ENCODE assay signal across 17 cellular contexts in genomic region chr16:69880640-69881133, GRCh38.
DNase-seq lines count a peak whose midpoint lies in the region; ATAC-seq and TF ChIP-seq lines count a peak whose summit lies in the region.
"Had no signal": no experiment of that assay in that cellular context is flagged by ENCODE, and none has a peak within 500 bp of the region (broad histone marks: within the 10 kb centered on the region; RNA-seq: fewer than 3 reads in every experiment).

No MANE protein-coding gene starts in this region.

- H3K4me1 ChIP-seq in ascending aorta: peaks cover 0 to 13% of the 10 kb centered on the region in 2 donors
- H3K4me1 ChIP-seq in gastroesophageal sphincter: no peaks in the 10 kb centered on the region
- peaks cover 12% of the 10 kb centered on the region for H3K4me1 ChIP-seq in skeletal muscle satellite cell (ENCODE audit: control insufficient read depth, insufficient read depth, low read length)

- intact Hi-C loops in ascending aorta (cut with DNase I): loop anchor here (5.0 kb wide), 1 partner anchor 37 kb away; no protein-coding TSS in a partner anchor

- H3K4me3 Mint-ChIP-seq in mesothelial cell of epicardium: no peak overlapping the region
- H3K4me3 Mint-ChIP-seq: activated CD4-positive, alpha-beta T cell treated with anti-CD3 and anti-CD28 coated beads for 36 hours; activated naive CD8-positive, alpha-beta T cell treated with anti-CD3 and anti-CD28 coated beads for 36 hours; IgD-negative memory B cell; stimulated activated naive CD8-positive, alpha-beta T cell treated with anti-CD3 and anti-CD28 coated beads, Interleukin-15, amount 100 ng/mL, for 72 hours had no signal

- H3K9me3 Mint-ChIP-seq in mesothelial cell of epicardium: peaks cover 24% of the 10 kb centered on the region
- H3K9me3 Mint-ChIP-seq: IgD-negative memory B cell; stimulated activated naive CD8-positive, alpha-beta T cell treated with anti-CD3 and anti-CD28 coated beads, Interleukin-15, amount 100 ng/mL, for 72 hours had no signal

- H3K4me3 ChIP-seq in ascending aorta: no peak overlapping the region
- no peak overlapping the region for H3K4me3 ChIP-seq in gastroesophageal sphincter
- H3K4me3 ChIP-seq in skeletal muscle satellite cell (ENCODE audit: low read length): peak overlapping the region; percentile 34

- H3K27ac ChIP-seq in ascending aorta (peak overlapping the region; percentile 53 to 69), gastroesophageal sphincter (no peak overlapping the region)
- H3K27ac ChIP-seq: parathyroid adenoma had no signal

- TF ChIP-seq CTCF in ascending aorta (IDR thresholded peaks at IDR 0.05) (no peak), gastroesophageal sphincter (IDR thresholded peaks at IDR 0.05) (no peak), mesothelial cell of epicardium (IDR thresholded peaks at IDR 0.05; ENCODE audit: unreplicated experiment) (no peak)

- no peaks in the 10 kb centered on the region for H3K27me3 Mint-ChIP-seq in mesothelial cell of epicardium (ENCODE audit: low read depth)
- H3K27me3 Mint-ChIP-seq: activated CD4-positive, alpha-beta T cell treated with anti-CD3 and anti-CD28 coated beads for 36 hours; activated naive CD8-positive, alpha-beta T cell treated with anti-CD3 and anti-CD28 coated beads for 36 hours; IgD-negative memory B cell; stimulated activated naive CD8-positive, alpha-beta T cell treated with anti-CD3 and anti-CD28 coated beads, Interleukin-15, amount 100 ng/mL, for 72 hours had no signal

- H3K4me2 ChIP-seq in skeletal muscle satellite cell (ENCODE audit: low read length): peak overlapping the region; percentile 66

- no peak for TF ChIP-seq EP300 in gastroesophageal sphincter (IDR thresholded peaks at IDR 0.05)

- peak; percentile 41 for DNase-seq in GM04503 (ENCODE audit: low read depth)
- no peak for DNase-seq in ascending aorta (ENCODE audit: low spot score in 2 of 2)
- no peak for DNase-seq in NCI-H1436 treated with DMSO at 0.1 percent for 48 hours (lab: John Stamatoyannopoulos, UW)
- DNase-seq in mesothelial cell of epicardium (ENCODE audit: low spot score in 2 of 2, unreplicated experiment in 2 of 2): no peak
- DNase-seq in activated CD4-positive, CD25-positive, alpha-beta regulatory T cell (lab: John Stamatoyannopoulos, UW): no peak
- DNase-seq: activated CD4-positive, alpha-beta T cell treated with anti-CD3 and anti-CD28 coated beads for 36 hours; activated naive CD8-positive, alpha-beta T cell treated with anti-CD3 and anti-CD28 coated beads for 36 hours; NCI-H1048; NCI-H2171 treated with DMSO at 0.1 percent for 48 hours; NK-92 treated with Interleukin-12 subunit alpha and Interleukin-12 subunit beta, amount 100 ng/mL, for 24 hours; Right ventricle myocardium superior; stimulated activated naive CD8-positive, alpha-beta T cell treated with anti-CD3 and anti-CD28 coated beads, Interleukin-15, amount 100 ng/mL, for 72 hours had no signal

- H3K36me3 ChIP-seq in ascending aorta (peaks cover 11 to 21% of the 10 kb centered on the region in 2 donors), gastroesophageal sphincter (peaks cover 0 to 48% of the 10 kb centered on the region in 2 donors), skeletal muscle satellite cell (ENCODE audit: insufficient read depth, low read length) (peaks cover 12% of the 10 kb centered on the region)

- H3K27ac Mint-ChIP-seq in mesothelial cell of epicardium: no peak overlapping the region
- H3K27ac Mint-ChIP-seq: activated CD4-positive, alpha-beta T cell treated with anti-CD3 and anti-CD28 coated beads for 36 hours; activated naive CD8-positive, alpha-beta T cell treated with anti-CD3 and anti-CD28 coated beads for 36 hours; IgD-negative memory B cell; stimulated activated naive CD8-positive, alpha-beta T cell treated with anti-CD3 and anti-CD28 coated beads, Interleukin-15, amount 100 ng/mL, for 72 hours had no signal

- H3K4me1 Mint-ChIP-seq in mesothelial cell of epicardium: no peaks in the 10 kb centered on the region
- H3K4me1 Mint-ChIP-seq: activated CD4-positive, alpha-beta T cell treated with anti-CD3 and anti-CD28 coated beads for 36 hours; activated naive CD8-positive, alpha-beta T cell treated with anti-CD3 and anti-CD28 coated beads for 36 hours; stimulated activated naive CD8-positive, alpha-beta T cell treated with anti-CD3 and anti-CD28 coated beads, Interleukin-15, amount 100 ng/mL, for 72 hours had no signal

- H3K9me3 ChIP-seq in ascending aorta: peaks cover 6 to 13% of the 10 kb centered on the region in 2 donors
- H3K9me3 ChIP-seq in gastroesophageal sphincter: peaks cover 0 to 14% (median 0%) of the 10 kb centered on the region in 3 donors
- H3K9me3 ChIP-seq in skeletal muscle satellite cell (replicated peaks; ENCODE audit: low read length): peaks cover 3% of the 10 kb centered on the region

- 94% methylated on average over 10 of the region's 10 CpGs; no CpG with 5 or more reads in 1 of the 2 donors for WGBS in gastroesophageal sphincter (ENCODE audit: low coverage in 1 of 2), 2 donors

- ATAC-seq in gastroesophageal sphincter: peak; percentile 28
- no peak for ATAC-seq in HG03045 (IDR thresholded peaks at IDR 0.05; ENCODE audit: unreplicated experiment)
- ATAC-seq: activated CD4-positive, alpha-beta T cell treated with anti-CD3 and anti-CD28 coated beads for 36 hours; stimulated activated naive CD8-positive, alpha-beta T cell treated with anti-CD3 and anti-CD28 coated beads, Interleukin-15, amount 100 ng/mL, for 72 hours had no signal

- H3K27me3 ChIP-seq in ascending aorta (no peaks in the 10 kb centered on the region), gastroesophageal sphincter (no peaks in the 10 kb centered on the region), skeletal muscle satellite cell (ENCODE audit: control insufficient read depth, insufficient read depth, low read length) (no peaks in the 10 kb centered on the region)

- no peak for TF ChIP-seq POLR2A in gastroesophageal sphincter (IDR thresholded peaks at IDR 0.05)

- peak overlapping the region; percentile 45 for H3K9ac ChIP-seq in skeletal muscle satellite cell (ENCODE audit: low read depth, low read length)
- H3K9ac ChIP-seq: parathyroid adenoma had no signal

- peaks cover 48% of the 10 kb centered on the region for H3K36me3 Mint-ChIP-seq in mesothelial cell of epicardium

Comparison
In these comparisons a context has a peak if more than half of its experiments do, and no peak if none do; other contexts are left out.
1. H3K27ac ChIP-seq: peak in ascending aorta (2 of 2); none in gastroesophageal sphincter (0 of 4).